Comparison of ENCODE assay signal across 1 cellular context in genomic region chr5:139689631-139690384, GRCh38.
A peak's percentile ranks its signal among the peaks of the same experiment; 100 is the strongest.
TF ChIP-seq lines count a peak whose summit lies in the region.

No MANE protein-coding gene starts in this region.

TF ChIP-seq in GM12878, 131 proteins besides CTCF, POLR2A, EP300 and RAD21 (continued from another document and continues in another):
- no peak for TF ChIP-seq TARDBP (IDR thresholded peaks at IDR 0.05; ENCODE audit: borderline replicate concordance)
- TF ChIP-seq NFXL1 (IDR thresholded peaks at IDR 0.05; ENCODE audit: borderline replicate concordance): no peak
- no peak for TF ChIP-seq CBX5 (IDR thresholded peaks at IDR 0.05; ENCODE audit: low read depth)
- TF ChIP-seq NR2F1 (conservative IDR thresholded peaks at IDR 0.05): 0 out of 2 replicates have a peak, but pooled peaks have one; percentile 17
- no peak for TF ChIP-seq ZBTB11 (CRISPR knock-in tag; IDR thresholded peaks at IDR 0.05)
- no peak for TF ChIP-seq RELB (IDR thresholded peaks at IDR 0.05; ENCODE audit: low read depth)
- TF ChIP-seq GABPA (IDR thresholded peaks at IDR 0.05; ENCODE audit: low read depth): no peak
- peak; percentile 83 for TF ChIP-seq SMC3 (IDR thresholded peaks at IDR 0.05; ENCODE audit: borderline replicate concordance, low read length)
- no peak for TF ChIP-seq E2F4 (IDR thresholded peaks at IDR 0.05; ENCODE audit: low read depth, low read length)
- TF ChIP-seq ELK1 (IDR thresholded peaks at IDR 0.05; ENCODE audit: low read depth, low read length): no peak
- TF ChIP-seq ZNF207 (IDR thresholded peaks at IDR 0.05; ENCODE audit: borderline replicate concordance): 0 out of 2 replicates have a peak, but pooled peaks have one; percentile 35
- TF ChIP-seq POU2F2 (IDR thresholded peaks at IDR 0.05; ENCODE audit: borderline replicate concordance, low read depth, low read length): no peak
- peak; percentile 23; the same call in 1 of the 2 replicates for TF ChIP-seq NBN (IDR thresholded peaks at IDR 0.05)
- TF ChIP-seq STAT1 (conservative IDR thresholded peaks at IDR 0.05): no peak
- TF ChIP-seq MTA2 (IDR thresholded peaks at IDR 0.05; ENCODE audit: low read depth): no peak
- no peak for TF ChIP-seq ATF3 (IDR thresholded peaks at IDR 0.05; ENCODE audit: borderline replicate concordance, extremely low read depth, low read depth, low read length)
- TF ChIP-seq CEBPZ (IDR thresholded peaks at IDR 0.05; ENCODE audit: low read depth, low read length): no peak
- TF ChIP-seq HCFC1 (IDR thresholded peaks at IDR 0.05; ENCODE audit: low read length): no peak
- no peak for TF ChIP-seq IRF4 (IDR thresholded peaks at IDR 0.05; ENCODE audit: low read depth, low read length)
- TF ChIP-seq SP1 (IDR thresholded peaks at IDR 0.05; ENCODE audit: low read depth, low read length): no peak
- TF ChIP-seq BCL3 (IDR thresholded peaks at IDR 0.05; ENCODE audit: borderline replicate concordance, insufficient read depth, low read depth, low read length, poor library complexity, severe bottlenecking): no peak
- no peak for TF ChIP-seq NRF1 (conservative IDR thresholded peaks at IDR 0.05; ENCODE audit: low read depth, low read length)
- TF ChIP-seq HSF1 (IDR thresholded peaks at IDR 0.05; ENCODE audit: low read depth, low read length): no peak
- TF ChIP-seq REST (IDR thresholded peaks at IDR 0.05; ENCODE audit: low read depth, low read length): no peak
- 0 out of 2 replicates have a peak, but pooled peaks have one; percentile 19 for TF ChIP-seq POLR2AphosphoS2 (IDR thresholded peaks at IDR 0.05; ENCODE audit: low read depth, low read length)
- 0 out of 2 replicates have a peak, but pooled peaks have one; percentile 20 for TF ChIP-seq IKZF1 (conservative IDR thresholded peaks at IDR 0.05)
- TF ChIP-seq SPI1 (IDR thresholded peaks at IDR 0.05; ENCODE audit: borderline replicate concordance, insufficient read depth, low read depth, low read length): no peak
- TF ChIP-seq ATF2 (IDR thresholded peaks at IDR 0.05; ENCODE audit: low read length): no peak
- no peak for TF ChIP-seq MAX (IDR thresholded peaks at IDR 0.05; ENCODE audit: low read depth, low read length)
- no peak for TF ChIP-seq E2F8 (IDR thresholded peaks at IDR 0.05; ENCODE audit: low read depth, partially characterized antibody)
- TF ChIP-seq MXI1 (IDR thresholded peaks at IDR 0.05; ENCODE audit: low read depth, low read length): no peak
- no peak for TF ChIP-seq CREB1 (IDR thresholded peaks at IDR 0.05; ENCODE audit: low read depth)
- no peak for TF ChIP-seq KLF5 (IDR thresholded peaks at IDR 0.05; ENCODE audit: partially characterized antibody)
